In the genomic region with DNA sequence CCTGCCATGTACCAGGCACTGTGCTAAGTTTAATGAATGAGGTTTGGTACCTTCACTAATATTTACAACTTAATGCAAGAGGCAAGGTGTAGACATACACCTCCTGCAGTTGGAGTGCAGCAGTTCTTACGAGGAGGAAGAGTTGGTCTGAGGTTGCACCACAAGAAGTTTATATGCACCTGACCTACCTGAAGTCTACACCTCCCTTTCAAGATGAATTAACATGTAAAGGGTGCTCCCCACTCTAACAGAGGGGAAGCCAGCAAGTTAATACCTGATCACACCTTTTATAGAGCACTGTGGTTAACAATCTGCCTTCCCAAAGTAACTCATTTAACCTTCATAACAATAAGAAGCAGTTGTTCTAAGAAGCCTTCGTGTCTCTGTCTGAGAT, we compare ENCODE assay signal across 8 cellular contexts.
DNase-seq lines count a peak whose midpoint lies in the region; ATAC-seq, FAIRE-seq and TF ChIP-seq lines count a peak whose summit lies in the region.

No MANE protein-coding gene starts in this region.

- H3K9me3 ChIP-seq in ovary, result no peaks in the 10 kb centered on the region

- TF ChIP-seq POLR2A in ovary (IDR thresholded peaks at IDR 0.05), result no peak

- no peak for FAIRE-seq in bronchial epithelial cell (lab: Jason Lieb, UNC)

- WGBS in ovary, 3 donors, result 45 to 54% (median 48%) methylated on average over 2 of the region's 2 CpGs

- no peak for TF ChIP-seq EP300 in ovary (IDR thresholded peaks at IDR 0.05)

- H3K36me3 ChIP-seq in GM06990 (ENCODE audit: control insufficient read depth, insufficient read depth, low read length), result no peaks in the 10 kb centered on the region
- H3K36me3 ChIP-seq in bronchial epithelial cell (ENCODE audit: control insufficient read depth, insufficient read depth, low read length), result no peaks in the 10 kb centered on the region
- no peaks in the 10 kb centered on the region for H3K36me3 ChIP-seq in ovary

- no peak for TF ChIP-seq CTCF in GM06990 (IDR thresholded peaks at IDR 0.05; ENCODE audit: insufficient read depth, low read length, poor library complexity, severe bottlenecking)
- TF ChIP-seq CTCF in bronchial epithelial cell (IDR thresholded peaks at IDR 0.05; ENCODE audit: insufficient read depth, low read length, severe bottlenecking), result no peak
- no peak for TF ChIP-seq CTCF in ovary (IDR thresholded peaks at IDR 0.05)

- peak; percentile 11 for ATAC-seq in HG03135 (IDR thresholded peaks at IDR 0.05; ENCODE audit: unreplicated experiment)

- H3K27me3 ChIP-seq in GM06990 (replicated peaks; ENCODE audit: control insufficient read depth, insufficient read depth, low read length) (no peaks in the 10 kb centered on the region), bronchial epithelial cell (ENCODE audit: control insufficient read depth, insufficient read depth, low read length) (no peaks in the 10 kb centered on the region), ovary (no peaks in the 10 kb centered on the region)

- peak overlapping the region; percentile 87 to 95 for H3K27ac ChIP-seq in ovary

- peaks cover 10% of the 10 kb centered on the region for H3K4me1 ChIP-seq in ovary (ENCODE audit: insufficient read depth)

- intact Hi-C loops in ovary (cut with DNase I), result no loop called here

- H3K4me3 ChIP-seq in GM06990 (replicated peaks; ENCODE audit: low read depth, low read length), result peak overlapping the region; percentile 80
- peak overlapping the region; percentile 87 for H3K4me3 ChIP-seq in bronchial epithelial cell (ENCODE audit: low read depth, low read length)
- peak overlapping the region; percentile 66 for H3K4me3 ChIP-seq in ovary

- DNase-seq in GM06990 (ENCODE audit: extremely low read depth, insufficient read length) (no peak), bronchial epithelial cell (ENCODE audit: low read depth) (no peak), ovary (no peak), HUDEP-2 (lab: John Stamatoyannopoulos, UW; ENCODE audit: unreplicated experiment in 76 of 76) (no peak), SW 1271 (lab: John Stamatoyannopoulos, UW) (no peak), NCI-H1092 treated with DMSO at 0.1 percent for 48 hours (lab: John Stamatoyannopoulos, UW) (no peak), pons (ENCODE audit: low spot score) (no peak)
